18 cellular contexts compared by ENCODE assay signal in genomic region chr9:15101046-15101445, GRCh38.
"Had no signal": no experiment of that assay in that cellular context is flagged by ENCODE, and none has a peak within 500 bp of the region (broad histone marks: within the 10 kb centered on the region; RNA-seq: fewer than 3 reads in every experiment).

No MANE protein-coding gene starts in this region.

- H3K4me3 ChIP-seq: adrenal gland, left lung, lung, ovary, prostate gland, tibial artery had no signal

- DNase-seq: activated CD4-positive, alpha-beta T cell treated with anti-CD3 and anti-CD28 coated beads for 1 hour; activated CD4-positive, alpha-beta T cell treated with anti-CD3 and anti-CD28 coated beads, Interleukin-2, amount 50 U/mL, for 1 hour; activated CD8-positive, alpha-beta T cell treated with anti-CD3 and anti-CD28 coated beads, Interleukin-2, amount 10 ng/mL, durations not matched to agents 7 days and 5 days; activated naive CD4-positive, alpha-beta T cell; adrenal gland; effector CD4-positive, alpha-beta T cell; foreskin melanocyte; immature natural killer cell; left lung; ovary; stimulated activated CD4-positive, alpha-beta T cell treated with anti-CD3 and anti-CD28 coated beads, Interleukin-1b, Interleukin-23, amount 100 ng/mL, for 48 hours; stimulated activated naive CD8-positive, alpha-beta T cell treated with anti-CD3 and anti-CD28 coated beads, Interleukin-15, amount 100 ng/mL, for 72 hours; T-cell; tibial artery; WERI-Rb-1 had no signal

- ATAC-seq: activated CD8-positive, alpha-beta T cell treated with anti-CD3 and anti-CD28 coated beads, Interleukin-2, amount 10 ng/mL, durations not matched to agents 7 days and 5 days; natural killer cell treated with Interleukin-12 subunit alpha and Interleukin-12 subunit beta and Interleukin-15 and Interleukin-18, amount 100 ng/mL, for 72 hours; stimulated activated naive CD8-positive, alpha-beta T cell treated with anti-CD3 and anti-CD28 coated beads, Interleukin-15, amount 100 ng/mL, for 72 hours; T-cell had no signal
